23 cellular contexts compared by ENCODE assay signal in genomic region chr6:5361371-5361770, GRCh38.
DNase-seq lines count a peak whose midpoint lies in the region; ATAC-seq, FAIRE-seq and TF ChIP-seq lines count a peak whose summit lies in the region.
"Had no signal": no experiment of that assay in that cellular context is flagged by ENCODE, and none has a peak within 500 bp of the region (broad histone marks: within the 10 kb centered on the region; RNA-seq: fewer than 3 reads in every experiment).

No MANE protein-coding gene starts in this region.

- H3K9ac ChIP-seq in MM.1S (ENCODE audit: low read length): no peak overlapping the region

- no peaks in the 10 kb centered on the region for H3K4me1 ChIP-seq in MM.1S (ENCODE audit: low read length)
- H3K4me1 ChIP-seq: ascending aorta had no signal

- no peak for TF ChIP-seq CTCF in epithelial cell of esophagus (IDR thresholded peaks at IDR 0.05; ENCODE audit: insufficient read depth, low read depth, low read length, missing control alignments)
- TF ChIP-seq CTCF in MM.1S (IDR thresholded peaks at IDR 0.05; ENCODE audit: low read length): no peak

- no peak overlapping the region for H2AFZ ChIP-seq in MM.1S (ENCODE audit: low read length)

- H3K27me3 ChIP-seq in MG63 (no peaks in the 10 kb centered on the region), MM.1S (replicated peaks; ENCODE audit: insufficient read depth, low read length) (no peaks in the 10 kb centered on the region)
- H3K27me3 ChIP-seq: ascending aorta, heart left ventricle, thyroid gland had no signal

- H3K27ac ChIP-seq in MM.1S (ENCODE audit: low read length): no peak overlapping the region
- H3K27ac ChIP-seq: ascending aorta, coronary artery, epithelial cell of prostate, heart left ventricle, thyroid gland had no signal

- no peaks in the 10 kb centered on the region for H3F3A ChIP-seq in MM.1S (ENCODE audit: insufficient read depth, low read length)

- no peak for DNase-seq in GM12891 (ENCODE audit: insufficient read length, low spot score)
- DNase-seq in MG63: peak; percentile 59
- peak; percentile 10 for DNase-seq in epithelial cell of esophagus (ENCODE audit: low read depth)
- peak; percentile 84 for DNase-seq in pulmonary artery endothelial cell (ENCODE audit: low read depth, low spot score)
- DNase-seq in MM.1S: no peak
- no peak for DNase-seq in activated CD4-positive, alpha-beta T cell treated with anti-CD3 and anti-CD28 coated beads, Interleukin-2, amount 50 U/mL, for 48 hours
- DNase-seq: activated CD8-positive, alpha-beta memory T cell treated with anti-CD3 and anti-CD28 coated beads, Interleukin-2, amount 50 U/mL, for 4 hours; activated naive CD4-positive, alpha-beta T cell; heart left ventricle; naive thymus-derived CD8-positive, alpha-beta T cell; NCI-H187; OCI-M1; posterior cingulate gyrus; T-helper 9 cell; thyroid gland had no signal

- peak; percentile 60 for FAIRE-seq in GM12891 (lab: Jason Lieb, UNC)
- FAIRE-seq: GM18507 had no signal

- no peaks in the 10 kb centered on the region for H4K20me1 ChIP-seq in MM.1S (ENCODE audit: insufficient read depth, low read length)

- H3K36me3 ChIP-seq in MG63: no peaks in the 10 kb centered on the region
- H3K36me3 ChIP-seq in MM.1S (replicated peaks; ENCODE audit: insufficient read depth, low read length): no peaks in the 10 kb centered on the region
- H3K36me3 ChIP-seq: ascending aorta, heart left ventricle, thyroid gland had no signal

- H3K9me3 ChIP-seq in MG63 (no peaks in the 10 kb centered on the region), MM.1S (replicated peaks; ENCODE audit: insufficient read depth, low read length) (no peaks in the 10 kb centered on the region)
- H3K9me3 ChIP-seq: ascending aorta, heart left ventricle, thyroid gland had no signal

- no peaks in the 10 kb centered on the region for H3K9me2 ChIP-seq in MM.1S (replicated peaks; ENCODE audit: insufficient read depth, low read length)

- no peak for TF ChIP-seq POLR2A in GM12891 (IDR thresholded peaks at IDR 0.05; ENCODE audit: low read depth, low read length)

- no peak for ATAC-seq in GM21367 (IDR thresholded peaks at IDR 0.05; ENCODE audit: unreplicated experiment)
- ATAC-seq: HCT116; heart left ventricle; naive thymus-derived CD8-positive, alpha-beta T cell; stimulated activated effector memory CD8-positive, alpha-beta T cell treated with anti-CD3 and anti-CD28 coated beads, Interleukin-12 subunit alpha, Interleukin-12 subunit beta, amount 100 ng/mL, for 72 hours had no signal

- no peak overlapping the region for H3K4me2 ChIP-seq in MM.1S (ENCODE audit: low read depth, low read length)

- no peak overlapping the region for H3K4me3 ChIP-seq in MG63
- no peak overlapping the region for H3K4me3 ChIP-seq in epithelial cell of esophagus (ENCODE audit: low read length)
- H3K4me3 ChIP-seq in MM.1S (ENCODE audit: low read length): no peak overlapping the region
- H3K4me3 ChIP-seq: ascending aorta, coronary artery, heart left ventricle, lung, thyroid gland had no signal

- H3K79me2 ChIP-seq in MM.1S (ENCODE audit: low read length): no peaks in the 10 kb centered on the region

TF ChIP-seq in GM12891, 5 proteins besides CTCF, POLR2A, EP300 and RAD21:
- no peak for TF ChIP-seq PAX5 (IDR thresholded peaks at IDR 0.05; ENCODE audit: insufficient read depth, low read length, severe bottlenecking)
- no peak for TF ChIP-seq POLR2AphosphoS5 (IDR thresholded peaks at IDR 0.05; ENCODE audit: low read depth, low read length)
- TF ChIP-seq TAF1 (IDR thresholded peaks at IDR 0.05; ENCODE audit: low read depth, low read length): no peak
- TF ChIP-seq SPI1 (IDR thresholded peaks at IDR 0.05; ENCODE audit: low read depth, low read length): no peak
- no peak for TF ChIP-seq POU2F2 (IDR thresholded peaks at IDR 0.05; ENCODE audit: low read depth, low read length)

Comparison
In these comparisons a context has a peak if more than half of its experiments do, and no peak if none do; other contexts are left out.
1. DNase-seq: peak in MG63 (single experiment), epithelial cell of esophagus (single experiment) and pulmonary artery endothelial cell (single experiment); none in GM12891 (single experiment), MM.1S (single experiment) and activated CD4-positive, alpha-beta T cell treated with anti-CD3 and anti-CD28 coated beads, Interleukin-2, amount 50 U/mL, for 48 hours (0 of 2).